8 cellular contexts compared by ENCODE assay signal in the genomic region with DNA sequence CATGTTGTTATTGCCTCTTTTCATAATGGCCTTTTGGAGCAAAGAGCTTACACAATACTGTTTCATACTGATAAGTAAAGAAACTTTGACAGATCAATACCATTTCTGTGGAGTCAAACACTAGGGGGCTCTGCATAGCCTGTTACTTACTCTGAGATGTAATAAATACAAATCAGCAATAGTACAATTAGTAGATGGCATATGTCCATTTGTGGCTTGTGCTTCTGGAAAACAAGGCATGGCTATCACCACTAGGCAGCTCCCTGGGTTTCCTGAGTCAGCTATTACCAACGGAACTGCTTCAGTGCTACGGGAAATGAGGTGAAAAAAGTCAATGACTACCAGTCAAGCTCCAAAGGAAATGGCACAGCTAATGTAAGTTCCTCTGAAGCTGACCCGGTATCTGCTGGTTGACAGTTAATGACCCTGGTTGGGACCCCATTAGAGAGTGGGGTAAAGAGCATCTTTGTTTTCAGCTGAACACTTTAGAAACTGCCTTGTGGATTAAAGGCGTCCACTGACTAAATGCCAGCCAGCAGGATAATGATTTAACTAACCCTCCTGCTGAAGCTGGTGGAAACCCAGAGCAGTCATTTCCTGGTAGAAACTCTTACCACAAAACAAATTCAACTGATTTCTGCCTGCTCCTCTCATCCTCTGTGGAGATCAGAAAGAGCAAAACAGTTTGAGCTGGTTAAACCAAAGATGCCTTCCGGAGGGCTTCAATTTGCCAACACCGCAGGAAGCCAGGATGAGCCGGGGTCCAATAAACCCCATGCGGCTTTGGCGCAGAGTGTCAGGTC.
DNase-seq lines count a peak whose midpoint lies in the region; ATAC-seq, FAIRE-seq and TF ChIP-seq lines count a peak whose summit lies in the region.

No MANE protein-coding gene starts in this region.

- 38 to 41% methylated on average over 9 of the region's 9 CpGs for WGBS in esophagus squamous epithelium, 2 donors

- TF ChIP-seq CTCF in 22Rv1 (IDR thresholded peaks at IDR 0.05) (peak; percentile 43), progenitor cell of endocrine pancreas (IDR thresholded peaks at IDR 0.05; ENCODE audit: unreplicated experiment) (peak; percentile 54), esophagus squamous epithelium (IDR thresholded peaks at IDR 0.05) (peak in 3 of 6 experiments; percentile 16 to 24 (median 22))

- H3K9me3 ChIP-seq in endocrine pancreas (ENCODE audit: control insufficient read depth, low read length) (no peaks in the 10 kb centered on the region), esophagus squamous epithelium (no peaks in the 10 kb centered on the region)

- H3K27me3 ChIP-seq in endocrine pancreas (ENCODE audit: control insufficient read depth, insufficient read depth, low read length), result no peaks in the 10 kb centered on the region
- H3K27me3 ChIP-seq in esophagus squamous epithelium, result peaks cover 0 to 5% (median 0%) of the 10 kb centered on the region in 4 donors

- H3K36me3 Mint-ChIP-seq in progenitor cell of endocrine pancreas (ENCODE audit: insufficient read depth), result no peaks in the 10 kb centered on the region

- H3K4me3 ChIP-seq in endocrine pancreas (ENCODE audit: control insufficient read depth, insufficient read depth, low read length), result peak overlapping the region; percentile 60
- H3K4me3 ChIP-seq in esophagus squamous epithelium, result no peak overlapping the region

- H3K4me1 Mint-ChIP-seq in progenitor cell of endocrine pancreas (ENCODE audit: low read depth), result peaks cover 5% of the 10 kb centered on the region

- intact Hi-C loops in esophagus squamous epithelium (cut with DNase I), result no loop called here

- H3K36me3 ChIP-seq in endocrine pancreas (ENCODE audit: control insufficient read depth, insufficient read depth, low read length) (no peaks in the 10 kb centered on the region), esophagus squamous epithelium (no peaks in the 10 kb centered on the region)

- no peak overlapping the region for H3K27ac Mint-ChIP-seq in progenitor cell of endocrine pancreas

- no peak overlapping the region for H3K4me3 Mint-ChIP-seq in progenitor cell of endocrine pancreas (ENCODE audit: low read depth)

- peak; percentile 70 for FAIRE-seq in GM12892 (lab: Jason Lieb, UNC)

- H3K27me3 Mint-ChIP-seq in progenitor cell of endocrine pancreas, result no peaks in the 10 kb centered on the region

- no peaks in the 10 kb centered on the region for H3K4me1 ChIP-seq in endocrine pancreas (ENCODE audit: control insufficient read depth, insufficient read depth, low read length)
- no peaks in the 10 kb centered on the region for H3K4me1 ChIP-seq in esophagus squamous epithelium

- DNase-seq in GM12892 (ENCODE audit: insufficient read length) (no peak), UCSD-AML1 (lab: John Stamatoyannopoulos, UW; ENCODE audit: unreplicated experiment) (peak; percentile 66), progenitor cell of endocrine pancreas (ENCODE audit: low spot score, unreplicated experiment) (no peak), esophagus squamous epithelium (lab: John Stamatoyannopoulos, UW) (no peak), NCI-H187 (lab: John Stamatoyannopoulos, UW) (no peak)

- H3K9ac ChIP-seq in endocrine pancreas (ENCODE audit: control insufficient read depth, insufficient read depth, low read length), result no peak overlapping the region

- H3K27ac ChIP-seq in 22Rv1 (no peak overlapping the region), esophagus squamous epithelium (peak overlapping the region in 2 of 4 donors; percentile 7 to 36)

- ATAC-seq in GM19035 (IDR thresholded peaks at IDR 0.05; ENCODE audit: unreplicated experiment), result no peak

- TF ChIP-seq POLR2A in GM12892 (IDR thresholded peaks at IDR 0.05; ENCODE audit: low read depth, low read length), result no peak
- TF ChIP-seq POLR2A in esophagus squamous epithelium (IDR thresholded peaks at IDR 0.05), result no peak

- peaks cover 19% of the 10 kb centered on the region for H3K9me3 Mint-ChIP-seq in progenitor cell of endocrine pancreas (ENCODE audit: low read depth)
